In genomic region chr17:50174444-50174843, GRCh38 we compare ENCODE assay signal across 1 cellular context.
TF ChIP-seq lines count a peak whose summit lies in the region.

No MANE protein-coding gene starts in this region.

TF ChIP-seq in GM23338, 12 proteins besides CTCF, POLR2A, EP300 and RAD21 (continued from another document):
- TF ChIP-seq, protein P1, sequence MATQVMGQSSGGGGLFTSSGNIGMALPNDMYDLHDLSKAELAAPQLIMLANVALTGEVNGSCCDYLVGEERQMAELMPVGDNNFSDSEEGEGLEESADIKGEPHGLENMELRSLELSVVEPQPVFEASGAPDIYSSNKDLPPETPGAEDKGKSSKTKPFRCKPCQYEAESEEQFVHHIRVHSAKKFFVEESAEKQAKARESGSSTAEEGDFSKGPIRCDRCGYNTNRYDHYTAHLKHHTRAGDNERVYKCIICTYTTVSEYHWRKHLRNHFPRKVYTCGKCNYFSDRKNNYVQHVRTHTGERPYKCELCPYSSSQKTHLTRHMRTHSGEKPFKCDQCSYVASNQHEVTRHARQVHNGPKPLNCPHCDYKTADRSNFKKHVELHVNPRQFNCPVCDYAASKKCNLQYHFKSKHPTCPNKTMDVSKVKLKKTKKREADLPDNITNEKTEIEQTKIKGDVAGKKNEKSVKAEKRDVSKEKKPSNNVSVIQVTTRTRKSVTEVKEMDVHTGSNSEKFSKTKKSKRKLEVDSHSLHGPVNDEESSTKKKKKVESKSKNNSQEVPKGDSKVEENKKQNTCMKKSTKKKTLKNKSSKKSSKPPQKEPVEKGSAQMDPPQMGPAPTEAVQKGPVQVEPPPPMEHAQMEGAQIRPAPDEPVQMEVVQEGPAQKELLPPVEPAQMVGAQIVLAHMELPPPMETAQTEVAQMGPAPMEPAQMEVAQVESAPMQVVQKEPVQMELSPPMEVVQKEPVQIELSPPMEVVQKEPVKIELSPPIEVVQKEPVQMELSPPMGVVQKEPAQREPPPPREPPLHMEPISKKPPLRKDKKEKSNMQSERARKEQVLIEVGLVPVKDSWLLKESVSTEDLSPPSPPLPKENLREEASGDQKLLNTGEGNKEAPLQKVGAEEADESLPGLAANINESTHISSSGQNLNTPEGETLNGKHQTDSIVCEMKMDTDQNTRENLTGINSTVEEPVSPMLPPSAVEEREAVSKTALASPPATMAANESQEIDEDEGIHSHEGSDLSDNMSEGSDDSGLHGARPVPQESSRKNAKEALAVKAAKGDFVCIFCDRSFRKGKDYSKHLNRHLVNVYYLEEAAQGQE (IDR thresholded peaks at IDR 0.05; ENCODE audit: unreplicated experiment), result no peak
- TF ChIP-seq ZNF114 (CRISPR knock-in tag; IDR thresholded peaks at IDR 0.05), result no peak
